ENCODE assay signal across 15 cellular contexts in genomic region chr6:54419885-54420284, GRCh38.
DNase-seq lines count a peak whose midpoint lies in the region; ATAC-seq, FAIRE-seq and TF ChIP-seq lines count a peak whose summit lies in the region.
"Had no signal": no experiment of that assay in that cellular context is flagged by ENCODE, and none has a peak within 500 bp of the region (broad histone marks: within the 10 kb centered on the region; RNA-seq: fewer than 3 reads in every experiment).

No MANE protein-coding gene starts in this region.

- TF ChIP-seq RAD21 in GM12878 (IDR thresholded peaks at IDR 0.05; ENCODE audit: insufficient read depth, low read depth, low read length): no peak

- no peak overlapping the region for H3K9ac ChIP-seq in GM12878 (ENCODE audit: control insufficient read depth, insufficient read depth, low read length)

- no peaks in the 10 kb centered on the region for H3K36me3 Mint-ChIP-seq in immature natural killer cell
- H3K36me3 Mint-ChIP-seq: CD4-positive, CD25-positive, alpha-beta regulatory T cell had no signal

- 42% methylated on average over 3 of the region's 3 CpGs for WGBS in GM12878 (ENCODE audit: insufficient coverage, insufficient replicate concordance, low lambda C conversion rate, missing lambda C conversion rate)

- H2AFZ ChIP-seq in GM12878 (ENCODE audit: control insufficient read depth, low read depth, low read length): no peak overlapping the region

- DNase-seq in AG04450 (ENCODE audit: low read depth, low spot score) (peak; percentile 79), HT1080 (ENCODE audit: low read depth) (peak; percentile 82), GM12878 (ENCODE audit: low read depth, low spot score) (no peak), kidney glomerular epithelial cell (lab: John Stamatoyannopoulos, UW) (peak; percentile 68), immature natural killer cell (no peak), NCI-H748 treated with DMSO at 0.1 percent for 48 hours (lab: John Stamatoyannopoulos, UW) (no peak), dorsolateral prefrontal cortex (no peak)
- DNase-seq: activated CD4-positive, alpha-beta T cell treated with anti-CD3 and anti-CD28 coated beads for 48 hours; activated naive CD4-positive, alpha-beta T cell treated with Interleukin-2 at 50 U/mL for 16 hours; CD4-positive, CD25-positive, alpha-beta regulatory T cell; endodermal cell; islet precursor cell; KG1 had no signal

- intact Hi-C loops in GM12878 (cut with micrococcal nuclease; ENCODE audit: unreplicated experiment): no loop called here
- intact Hi-C loops in dorsolateral prefrontal cortex (cut with DNase I): no loop called here

- no peaks in the 10 kb centered on the region for H3K27me3 ChIP-seq in AG04450 (ENCODE audit: control insufficient read depth, insufficient read depth, low read length)
- no peaks in the 10 kb centered on the region for H3K27me3 ChIP-seq in GM12878 (replicated peaks in 1 of 2; ENCODE audit: control insufficient read depth in 2 of 2, insufficient read depth in 2 of 2, low read length in 1 of 2)
- H3K27me3 ChIP-seq in dorsolateral prefrontal cortex: no peaks in the 10 kb centered on the region
- H3K27me3 ChIP-seq: neutrophil had no signal

- no peaks in the 10 kb centered on the region for H3K4me1 Mint-ChIP-seq in immature natural killer cell
- H3K4me1 Mint-ChIP-seq: CD4-positive, CD25-positive, alpha-beta regulatory T cell; endodermal cell had no signal

- H3K4me3 ChIP-seq in AG04450 (ENCODE audit: low read depth, low read length) (no peak overlapping the region), GM12878 (no peak overlapping the region), dorsolateral prefrontal cortex (no peak overlapping the region)

- SMC1A ChIA-PET in GM12878 (lab: Charles Lee; ENCODE audit: uncharacterized antibody, unreplicated experiment): no interaction called here

- TF ChIP-seq CTCF in AG04450 (IDR thresholded peaks at IDR 0.05; ENCODE audit: low read depth, low read length) (no peak), GM12878 (IDR thresholded peaks at IDR 0.05 in 2 of 3, conservative IDR thresholded peaks at IDR 0.05 in 1 of 3; ENCODE audit: control insufficient read depth in 2 of 3, extremely low read depth in 1 of 3, insufficient read depth in 1 of 3, low read depth in 3 of 3, low read length in 3 of 3) (no peak), dorsolateral prefrontal cortex (IDR thresholded peaks at IDR 0.05 in 54 of 56, conservative IDR thresholded peaks at IDR 0.05 in 2 of 56; ENCODE audit: low read depth in 1 of 56, partially characterized antibody in 56 of 56) (no peak)

- H4K20me1 ChIP-seq in GM12878 (ENCODE audit: control insufficient read depth, insufficient read depth): no peaks in the 10 kb centered on the region

- H3K36me3 ChIP-seq in GM12878 (ENCODE audit: control insufficient read depth in 2 of 2, insufficient read depth in 2 of 2, low read length in 1 of 2): no peaks in the 10 kb centered on the region
- H3K36me3 ChIP-seq: neutrophil had no signal

- H3K4me3 Mint-ChIP-seq in immature natural killer cell: no peak overlapping the region
- H3K4me3 Mint-ChIP-seq: CD4-positive, CD25-positive, alpha-beta regulatory T cell; endodermal cell had no signal

- FAIRE-seq in GM12878 (lab: Jason Lieb, UNC): no peak

- peaks cover 3 to 35% (median 9%) of the 10 kb centered on the region in 6 donors for H3K9me3 Mint-ChIP-seq in immature natural killer cell
- H3K9me3 Mint-ChIP-seq: endodermal cell had no signal

- no peaks in the 10 kb centered on the region for H3K4me1 ChIP-seq in GM12878 (ENCODE audit: control insufficient read depth, insufficient read depth, low read length)

- in situ Hi-C loops in GM12878 (cut with MboI): no loop called here

- RAD21 ChIA-PET in GM12878 (lab: Charles Lee; ENCODE audit: unreplicated experiment): no interaction called here

- H3K9me3 ChIP-seq in AG04450 (ENCODE audit: control insufficient read depth, insufficient read depth, low read length): no peaks in the 10 kb centered on the region
- H3K9me3 ChIP-seq in GM12878 (replicated peaks; ENCODE audit: control insufficient read depth, insufficient read depth, low read length): no peaks in the 10 kb centered on the region
- H3K9me3 ChIP-seq: neutrophil had no signal

- ATAC-seq in GM12878 (no peak), HG02623 (IDR thresholded peaks at IDR 0.05; ENCODE audit: unreplicated experiment) (no peak)

- no peak overlapping the region for H3K27ac Mint-ChIP-seq in immature natural killer cell
- H3K27ac Mint-ChIP-seq: CD4-positive, CD25-positive, alpha-beta regulatory T cell; endodermal cell had no signal

- POLR2A ChIA-PET in AG04450 (lab: Yijun Ruan, JAX): no interaction called here
- POLR2A ChIA-PET in GM12878 (lab: Charles Lee): interaction anchor here (0.6 kb wide), 1 partner anchor 1487 kb away, joined by 3 read pairs; no protein-coding TSS in a partner anchor

- no peak for TF ChIP-seq POLR2A in GM12878 (IDR thresholded peaks at IDR 0.05; ENCODE audit: low read depth, low read length)

- no peak overlapping the region for H3K4me2 ChIP-seq in GM12878 (ENCODE audit: control insufficient read depth, insufficient read depth)

- no peaks in the 10 kb centered on the region for H3K79me2 ChIP-seq in GM12878 (ENCODE audit: control insufficient read depth, insufficient read depth, low read length)

- H3K27me3 Mint-ChIP-seq in immature natural killer cell (ENCODE audit: low read depth in 3 of 3): no peaks in the 10 kb centered on the region
- H3K27me3 Mint-ChIP-seq: CD4-positive, CD25-positive, alpha-beta regulatory T cell had no signal

- CTCF ChIA-PET in AG04450 (lab: Charles Lee): no interaction called here
- CTCF ChIA-PET in GM12878 (lab: Yijun Ruan, JAX): no interaction called here

- H3K27ac ChIP-seq in AG04450 (ENCODE audit: low read depth, low read length) (no peak overlapping the region), GM12878 (ENCODE audit: control insufficient read depth, insufficient read depth) (no peak overlapping the region), dorsolateral prefrontal cortex (no peak overlapping the region)
- H3K27ac ChIP-seq: neutrophil had no signal

- BruUV-seq in GM12878 (replicated peaks; lab: Mats Ljungman, UMichigan): no TSS peak

- TF ChIP-seq EP300 in GM12878 (IDR thresholded peaks at IDR 0.05; ENCODE audit: borderline replicate concordance in 1 of 2, control insufficient read depth in 1 of 2, low read depth in 2 of 2, low read length in 2 of 2): no peak

TF ChIP-seq in GM12878, 131 proteins besides CTCF, POLR2A, EP300 and RAD21:
- no peak for TF ChIP-seq NR2C1 (IDR thresholded peaks at IDR 0.05)
- TF ChIP-seq, protein P1, sequence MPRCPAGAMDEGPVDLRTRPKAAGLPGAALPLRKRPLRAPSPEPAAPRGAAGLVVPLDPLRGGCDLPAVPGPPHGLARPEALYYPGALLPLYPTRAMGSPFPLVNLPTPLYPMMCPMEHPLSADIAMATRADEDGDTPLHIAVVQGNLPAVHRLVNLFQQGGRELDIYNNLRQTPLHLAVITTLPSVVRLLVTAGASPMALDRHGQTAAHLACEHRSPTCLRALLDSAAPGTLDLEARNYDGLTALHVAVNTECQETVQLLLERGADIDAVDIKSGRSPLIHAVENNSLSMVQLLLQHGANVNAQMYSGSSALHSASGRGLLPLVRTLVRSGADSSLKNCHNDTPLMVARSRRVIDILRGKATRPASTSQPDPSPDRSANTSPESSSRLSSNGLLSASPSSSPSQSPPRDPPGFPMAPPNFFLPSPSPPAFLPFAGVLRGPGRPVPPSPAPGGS (IDR thresholded peaks at IDR 0.05; ENCODE audit: borderline replicate concordance, insufficient read depth, low read depth, low read length, poor library complexity, severe bottlenecking): peak; percentile 30

Comparison
In these comparisons a context has a peak if more than half of its experiments do, and no peak if none do; other contexts are left out.
1. DNase-seq: peak in AG04450 (single experiment), HT1080 (single experiment) and kidney glomerular epithelial cell (single experiment); none in GM12878 (single experiment), immature natural killer cell (0 of 3), NCI-H748 treated with DMSO at 0.1 percent for 48 hours (single experiment) and dorsolateral prefrontal cortex (0 of 10).